2 cellular contexts compared by ENCODE assay signal in the genomic region with DNA sequence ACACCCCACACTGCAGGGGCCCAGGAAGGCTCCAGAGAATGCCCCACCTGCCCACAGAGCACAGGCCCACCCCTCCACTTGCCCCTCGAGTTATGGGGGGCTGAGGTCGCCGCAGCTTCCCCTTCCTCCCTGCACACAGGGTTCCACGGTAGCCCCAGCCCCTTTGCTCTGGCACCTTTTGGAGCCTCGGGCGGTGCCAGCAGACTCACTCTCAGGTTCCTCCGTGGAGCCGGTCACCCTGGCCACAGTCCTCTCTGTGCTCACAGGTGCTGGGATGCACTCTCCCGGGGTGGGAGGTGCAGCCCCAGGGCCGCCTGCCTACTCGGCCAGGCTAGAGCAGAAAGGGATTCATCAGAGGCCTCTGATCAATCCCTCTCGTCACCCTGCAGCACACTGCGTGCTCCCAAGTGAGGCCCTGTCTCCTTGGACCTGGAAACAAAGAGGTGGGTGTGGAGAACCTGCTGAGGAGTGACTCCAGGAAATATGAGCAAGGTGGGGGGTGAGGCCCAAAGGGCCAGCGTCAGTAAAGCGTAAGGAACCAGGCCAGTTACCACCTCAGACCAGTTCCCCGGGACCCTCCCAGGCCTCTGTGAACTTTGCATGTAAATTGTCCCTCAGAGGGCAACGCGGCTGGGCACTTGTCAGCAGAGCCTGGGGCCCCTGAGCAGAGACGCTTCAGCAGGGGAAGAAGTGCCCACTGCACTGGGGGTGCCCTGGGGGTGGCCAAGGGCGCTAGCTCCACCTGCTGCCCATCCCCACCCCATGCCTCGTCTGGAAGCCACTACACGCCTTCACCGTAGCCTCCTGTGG.
TF ChIP-seq lines count a peak whose summit lies in the region.

No MANE protein-coding gene starts in this region.

TF ChIP-seq in GM23338, 12 proteins besides CTCF, POLR2A, EP300 and RAD21 (continues in another document):
- TF ChIP-seq CREB1 (CRISPR knock-in tag; IDR thresholded peaks at IDR 0.05; ENCODE audit: low read depth) (no peak), NANOG (IDR thresholded peaks at IDR 0.05; ENCODE audit: borderline replicate concordance) (no peak), ZNF331 (CRISPR knock-in tag; IDR thresholded peaks at IDR 0.05; ENCODE audit: low read depth) (no peak), JUNB (IDR thresholded peaks at IDR 0.05; ENCODE audit: unreplicated experiment) (no peak), ZNF114 (CRISPR knock-in tag; IDR thresholded peaks at IDR 0.05) (no peak), EZH2phosphoT487 (IDR thresholded peaks at IDR 0.05; ENCODE audit: unreplicated experiment) (no peak), EZH2 (IDR thresholded peaks at IDR 0.05; ENCODE audit: low read depth, unreplicated experiment) (no peak), REST (IDR thresholded peaks at IDR 0.05; ENCODE audit: unreplicated experiment) (no peak), STAT1 (IDR thresholded peaks at IDR 0.05; ENCODE audit: unreplicated experiment) (no peak), POLR2AphosphoS5 (IDR thresholded peaks at IDR 0.05; ENCODE audit: low read depth) (no peak)
- TF ChIP-seq, protein P1, sequence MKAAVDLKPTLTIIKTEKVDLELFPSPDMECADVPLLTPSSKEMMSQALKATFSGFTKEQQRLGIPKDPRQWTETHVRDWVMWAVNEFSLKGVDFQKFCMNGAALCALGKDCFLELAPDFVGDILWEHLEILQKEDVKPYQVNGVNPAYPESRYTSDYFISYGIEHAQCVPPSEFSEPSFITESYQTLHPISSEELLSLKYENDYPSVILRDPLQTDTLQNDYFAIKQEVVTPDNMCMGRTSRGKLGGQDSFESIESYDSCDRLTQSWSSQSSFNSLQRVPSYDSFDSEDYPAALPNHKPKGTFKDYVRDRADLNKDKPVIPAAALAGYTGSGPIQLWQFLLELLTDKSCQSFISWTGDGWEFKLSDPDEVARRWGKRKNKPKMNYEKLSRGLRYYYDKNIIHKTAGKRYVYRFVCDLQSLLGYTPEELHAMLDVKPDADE (IDR thresholded peaks at IDR 0.05), result no peak

TF ChIP-seq in H1, 55 proteins besides CTCF, POLR2A, EP300 and RAD21:
- no peak for TF ChIP-seq FOSL1 (IDR thresholded peaks at IDR 0.05; ENCODE audit: insufficient read depth, low read depth, low read length)
- TF ChIP-seq ATF3 (IDR thresholded peaks at IDR 0.05; ENCODE audit: insufficient read depth, low read depth, low read length), result no peak
- TF ChIP-seq MAX (IDR thresholded peaks at IDR 0.05), result peak; percentile 50; the same call in 1 of the 2 replicates
- TF ChIP-seq RFX5 (IDR thresholded peaks at IDR 0.05; ENCODE audit: borderline replicate concordance, low read depth, low read length), result no peak
